8 cellular contexts compared by ENCODE assay signal in genomic region chr16:21277927-21278706, GRCh38. TPM values are rescaled to one million over a fixed set of nuclear protein-coding genes. Genes with fewer than 3 reads are reported as not detected.
DNase-seq lines count a peak whose midpoint lies in the region; ATAC-seq and TF ChIP-seq lines count a peak whose summit lies in the region.

CRYM (minus strand) TSS chr16:21278290; CDS start chr16:21278251, 39 bp downstream.

- H3K4me1 ChIP-seq in duodenal mucosa (ENCODE audit: control insufficient read depth in 1 of 2, insufficient read depth in 2 of 2, low read length in 2 of 2): peaks cover 0 to 8% of the 10 kb centered on the region in 2 donors

- peak; percentile 70 for DNase-seq in AG08395 (ENCODE audit: low spot score)
- peak; percentile 69 for DNase-seq in LoVo (ENCODE audit: low spot score)
- peak; percentile 64 for DNase-seq in WERI-Rb-1
- DNase-seq in lung microvascular endothelial cell (ENCODE audit: low read depth in 2 of 2): peak; percentile 30 to 49
- peak; percentile 15 to 18 for DNase-seq in stimulated activated CD8-positive, alpha-beta memory T cell treated with anti-CD3 and anti-CD28 coated beads, Interleukin-7, amount 100 ng/mL, for 48 hours (ENCODE audit: extremely low read depth in 1 of 2, low read depth in 1 of 2)

- H3K36me3 ChIP-seq in WERI-Rb-1 (no peaks in the 10 kb centered on the region), duodenal mucosa (ENCODE audit: control insufficient read depth in 1 of 2, insufficient read depth in 2 of 2, low read length in 2 of 2) (no peaks in the 10 kb centered on the region)

- TF ChIP-seq CTCF in WERI-Rb-1 (IDR thresholded peaks at IDR 0.05; ENCODE audit: low read depth, low read length): peak; percentile 88

- peaks cover 6% of the 10 kb centered on the region for H3K9me3 ChIP-seq in WERI-Rb-1 (ENCODE audit: severe bottlenecking)
- H3K9me3 ChIP-seq in duodenal mucosa (ENCODE audit: control insufficient read depth in 1 of 2, low read length in 2 of 2): no peaks in the 10 kb centered on the region

- H3K27ac ChIP-seq in WERI-Rb-1: no peak within 1 kb of the TSS
- H3K27ac ChIP-seq in duodenal mucosa (ENCODE audit: low read depth, low read length): no peak within 1 kb of the TSS

- ATAC-seq in GM18867 (IDR thresholded peaks at IDR 0.05; ENCODE audit: unreplicated experiment) (peak; percentile 63), GM21717 (IDR thresholded peaks at IDR 0.05; ENCODE audit: unreplicated experiment) (no peak)

- H3K4me3 ChIP-seq in WERI-Rb-1 (ENCODE audit: low read depth, low read length) (peak within 1 kb of the TSS; percentile 61), duodenal mucosa (ENCODE audit: low read depth in 1 of 2, low read length in 2 of 2) (peak within 1 kb of the TSS; percentile 72 to 78)

- peak within 1 kb of the TSS; percentile 48 to 52 for H3K9ac ChIP-seq in duodenal mucosa (ENCODE audit: low read depth in 1 of 2, low read length in 2 of 2)

- H3K27me3 ChIP-seq in WERI-Rb-1 (ENCODE audit: insufficient read depth, low read depth, severe bottlenecking) (no peaks in the 10 kb centered on the region), duodenal mucosa (ENCODE audit: control insufficient read depth in 1 of 2, insufficient read depth in 2 of 2, low read length in 2 of 2) (peaks cover 15 to 19% of the 10 kb centered on the region in 2 donors)

RNA-seq across cellular contexts. Expression of gene CRYM, which starts in this region (rescaled TPM):
- total RNA-seq in lung microvascular endothelial cell: not detected in 2 replicates

Comparison
In these comparisons a context has a peak if more than half of its experiments do, and no peak if none do; other contexts are left out.
1. Peak in DNase-seq in lung microvascular endothelial cell; RNA of the gene not detected or under 1 TPM.
2. DNase-seq: peak in every context shown above with its lines; median percentile 70 in AG08395; 69 in LoVo; 64 in WERI-Rb-1; 40 in lung microvascular endothelial cell; 16 in stimulated activated CD8-positive, alpha-beta memory T cell treated with anti-CD3 and anti-CD28 coated beads, Interleukin-7, amount 100 ng/mL, for 48 hours.